31 cellular contexts compared by ENCODE assay signal in the genomic region with DNA sequence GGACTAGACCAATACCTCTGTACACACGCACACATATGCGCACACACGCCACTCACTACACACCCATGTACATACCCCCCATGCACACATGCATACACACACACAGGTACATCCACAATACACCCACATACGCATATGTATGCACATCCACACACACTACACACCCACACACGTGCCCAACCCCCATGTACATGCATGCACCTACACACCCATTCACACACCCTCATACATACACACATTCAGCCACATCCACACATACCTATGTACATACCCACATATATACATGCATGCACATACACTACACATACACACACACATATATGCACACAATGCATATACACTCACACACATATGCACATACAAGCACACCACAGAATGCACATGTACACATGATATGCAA.
"Had no signal": no experiment of that assay in that cellular context is flagged by ENCODE, and none has a peak within 500 bp of the region (broad histone marks: within the 10 kb centered on the region; RNA-seq: fewer than 3 reads in every experiment).

No MANE protein-coding gene starts in this region.

- H3K4me3 ChIP-seq: body of pancreas, cardiac muscle cell, colonic mucosa, dorsolateral prefrontal cortex, psoas muscle, right atrium auricular region, smooth muscle cell, stomach, thyroid gland had no signal

- ATAC-seq: activated T-helper 17 cell treated with anti-CD3 and anti-CD28 coated beads, Interleukin-2, amount 50 U/mL, for 72 hours; body of pancreas; left cardiac atrium; stimulated activated naive B cell treated with anti-CD40 and anti-IgM and Interleukin-4, amounts not matched to agents 10 μg/mL and 1 μg/mL and 100 μg/mL, for 72 hours; T-cell had no signal

- H3K27ac Mint-ChIP-seq: activated naive CD4-positive, alpha-beta T cell treated with anti-CD3 and anti-CD28 coated beads, Interleukin-2, amount 50 U/mL, for 24 hours; activated T-cell treated with anti-CD3 and anti-CD28 coated beads, Interleukin-2, amount 50 U/mL, for 24 hours; activated T-helper 17 cell treated with anti-CD3 and anti-CD28 coated beads, Interleukin-2, amount 50 U/mL, for 72 hours; mesothelial cell of epicardium; naive B cell; stimulated activated naive B cell treated with anti-CD40 and anti-IgM and Interleukin-4, amounts not matched to agents 10 μg/mL and 1 μg/mL and 100 μg/mL, for 72 hours; T-cell had no signal

- H2AFZ ChIP-seq: parathyroid adenoma had no signal

- H3K27ac ChIP-seq: body of pancreas, cardiac muscle cell, colonic mucosa, dorsolateral prefrontal cortex, parathyroid adenoma, psoas muscle, right atrium auricular region, thyroid gland had no signal

- DNase-seq: activated CD4-positive, alpha-beta T cell treated with anti-CD3 and anti-CD28 coated beads for 4 hours; activated CD4-positive, alpha-beta T cell treated with anti-CD3 and anti-CD28 coated beads, Interleukin-2, amount 50 U/mL, for 48 hours; activated CD4-positive, CD25-positive, alpha-beta regulatory T cell; activated CD8-positive, alpha-beta memory T cell treated with anti-CD3 and anti-CD28 coated beads, Interleukin-2, amount 50 U/mL, for 48 hours; activated T-cell treated with anti-CD3 and anti-CD28 coated beads, Interleukin-2, amount 50 U/mL, for 24 hours; aorta; body of pancreas; cerebellar nuclear complex; colonic mucosa; dorsolateral prefrontal cortex; effector memory CD4-positive, alpha-beta T cell; erythroblast; hippocampal formation; left cardiac atrium; mammary epithelial cell; naive B cell; occipital lobe; psoas muscle; stimulated activated CD4-positive, alpha-beta T cell treated with anti-CD3 and anti-CD28 coated beads, Interleukin-1b, Interleukin-23, amount 100 ng/mL, for 48 hours; stimulated activated naive B cell treated with anti-CD40 and anti-IgM and Interleukin-4, amounts not matched to agents 10 μg/mL and 1 μg/mL and 100 μg/mL, for 72 hours; stomach; T-cell; thyroid gland had no signal

- H3K4me3 Mint-ChIP-seq: activated naive CD4-positive, alpha-beta T cell treated with anti-CD3 and anti-CD28 coated beads, Interleukin-2, amount 50 U/mL, for 24 hours; activated T-cell treated with anti-CD3 and anti-CD28 coated beads, Interleukin-2, amount 50 U/mL, for 24 hours; activated T-helper 17 cell treated with anti-CD3 and anti-CD28 coated beads, Interleukin-2, amount 50 U/mL, for 72 hours; mesothelial cell of epicardium; naive B cell; neural crest cell; stimulated activated naive B cell treated with anti-CD40 and anti-IgM and Interleukin-4, amounts not matched to agents 10 μg/mL and 1 μg/mL and 100 μg/mL, for 72 hours; T-cell had no signal

- H3K9me3 ChIP-seq: body of pancreas, colonic mucosa, psoas muscle, right atrium auricular region, stomach, thyroid gland had no signal

- H3K9me3 Mint-ChIP-seq: activated naive CD4-positive, alpha-beta T cell treated with anti-CD3 and anti-CD28 coated beads, Interleukin-2, amount 50 U/mL, for 24 hours; activated T-cell treated with anti-CD3 and anti-CD28 coated beads, Interleukin-2, amount 50 U/mL, for 24 hours; activated T-helper 17 cell treated with anti-CD3 and anti-CD28 coated beads, Interleukin-2, amount 50 U/mL, for 72 hours; mesothelial cell of epicardium; neural crest cell; stimulated activated naive B cell treated with anti-CD40 and anti-IgM and Interleukin-4, amounts not matched to agents 10 μg/mL and 1 μg/mL and 100 μg/mL, for 72 hours; T-cell had no signal

- H3K36me3 Mint-ChIP-seq: mesothelial cell of epicardium, naive B cell, T-cell had no signal

- H3K36me3 ChIP-seq: cardiac muscle cell, colonic mucosa, right atrium auricular region, stomach, thyroid gland had no signal

- H3K4me2 ChIP-seq: smooth muscle cell had no signal

- H3K9ac ChIP-seq: parathyroid adenoma had no signal

- H3K4me1 Mint-ChIP-seq: neural crest cell had no signal

- H3K27me3 Mint-ChIP-seq: activated naive CD4-positive, alpha-beta T cell treated with anti-CD3 and anti-CD28 coated beads, Interleukin-2, amount 50 U/mL, for 24 hours; activated T-cell treated with anti-CD3 and anti-CD28 coated beads, Interleukin-2, amount 50 U/mL, for 24 hours; activated T-helper 17 cell treated with anti-CD3 and anti-CD28 coated beads, Interleukin-2, amount 50 U/mL, for 72 hours; naive B cell; stimulated activated naive B cell treated with anti-CD40 and anti-IgM and Interleukin-4, amounts not matched to agents 10 μg/mL and 1 μg/mL and 100 μg/mL, for 72 hours; T-cell had no signal

- H3K27me3 ChIP-seq: body of pancreas, cardiac muscle cell, colonic mucosa, dorsolateral prefrontal cortex, right atrium auricular region, stomach, thyroid gland had no signal

- H3K4me1 ChIP-seq: body of pancreas, colonic mucosa, parathyroid adenoma, psoas muscle, thyroid gland had no signal
